In genomic region chr11:66567787-66568123, GRCh38 we compare ENCODE assay signal across 10 cellular contexts. TPM values are rescaled to one million over a fixed set of nuclear protein-coding genes. Genes with fewer than 3 reads are reported as not detected.
DNase-seq lines count a peak whose midpoint lies in the region; ATAC-seq and TF ChIP-seq lines count a peak whose summit lies in the region.
"Had no signal": no experiment of that assay in that cellular context is flagged by ENCODE, and none has a peak within 500 bp of the region (broad histone marks: within the 10 kb centered on the region; RNA-seq: fewer than 3 reads in every experiment).

No MANE protein-coding gene starts in this region.

- H3K4me3 ChIP-seq in CD4-positive, alpha-beta memory T cell (ENCODE audit: low read length in 2 of 2) = peak overlapping the region in 1 of 2 donors; percentile 50
- peak overlapping the region; percentile 78 for H3K4me3 ChIP-seq in SK-N-MC
- peak overlapping the region; percentile 54 to 56 for H3K4me3 ChIP-seq in esophagus (ENCODE audit: low read depth in 1 of 2, low read length in 2 of 2)
- peak overlapping the region; percentile 35 for H3K4me3 ChIP-seq in retinal pigment epithelial cell (ENCODE audit: low read length)

- H3K9ac ChIP-seq in SK-N-MC (ENCODE audit: insufficient read length) = no peak overlapping the region

- ATAC-seq in HG02610 (IDR thresholded peaks at IDR 0.05; ENCODE audit: unreplicated experiment) (no peak), HG03442 (IDR thresholded peaks at IDR 0.05; ENCODE audit: unreplicated experiment) (no peak)

- peaks cover 0 to 6% of the 10 kb centered on the region in 2 donors for H3K27me3 Mint-ChIP-seq in CD4-positive, alpha-beta memory T cell

- H3K9me3 ChIP-seq in CD4-positive, alpha-beta memory T cell (ENCODE audit: control insufficient read depth in 1 of 2, low read length in 2 of 2) = no peaks in the 10 kb centered on the region
- no peaks in the 10 kb centered on the region for H3K9me3 ChIP-seq in SK-N-MC (ENCODE audit: low read depth, low read length)
- H3K9me3 ChIP-seq in esophagus (ENCODE audit: control insufficient read depth in 2 of 2, insufficient read depth in 1 of 2, low read depth in 1 of 2, low read length in 1 of 2) = no peaks in the 10 kb centered on the region

- peak overlapping the region; percentile 68 to 81 (median 75) for H3K4me3 Mint-ChIP-seq in CD4-positive, alpha-beta memory T cell
- H3K4me3 Mint-ChIP-seq: endodermal cell had no signal

- H3K27ac Mint-ChIP-seq in CD4-positive, alpha-beta memory T cell = peak overlapping the region in 1 of 7 donors; percentile 52
- H3K27ac Mint-ChIP-seq: endodermal cell had no signal

- H3K4me1 Mint-ChIP-seq in CD4-positive, alpha-beta memory T cell = peaks cover 2 to 13% (median 6%) of the 10 kb centered on the region in 4 donors

- CTCF ChIA-PET in CD4-positive, alpha-beta memory T cell (lab: Charles Lee; ENCODE audit: partially characterized antibody) = interaction anchor here (1.1 to 3.6 kb wide), 4 partner anchors 9 to 111 kb away, joined by 3 to 29 read pairs (median 4); partner anchors contain the start of gene RBM4B

- H3K27ac ChIP-seq in CD4-positive, alpha-beta memory T cell (ENCODE audit: low read depth, low read length) = peak overlapping the region; percentile 25
- H3K27ac ChIP-seq in SK-N-MC (no peak overlapping the region), esophagus (ENCODE audit: low read depth in 2 of 2, low read length in 1 of 2) (no peak overlapping the region)

- no peaks in the 10 kb centered on the region for H3K27me3 ChIP-seq in CD4-positive, alpha-beta memory T cell (ENCODE audit: insufficient read depth, low read length)
- H3K27me3 ChIP-seq in esophagus (ENCODE audit: control insufficient read depth in 1 of 2, insufficient read depth in 2 of 2, low read length in 2 of 2) = no peaks in the 10 kb centered on the region

- POLR2A ChIA-PET in CD4-positive, alpha-beta memory T cell (lab: Charles Lee; ENCODE audit: partially characterized antibody) = interaction anchor here (1.5 to 2.7 kb wide), 6 partner anchors 7 to 110 kb away, joined by 5 to 41 read pairs (median 10); partner anchors contain the start of genes ACTN3, RBM14, RBM4B and ZDHHC24

- no peaks in the 10 kb centered on the region for H3K9me3 Mint-ChIP-seq in CD4-positive, alpha-beta memory T cell

- no peaks in the 10 kb centered on the region for H3K36me3 Mint-ChIP-seq in CD4-positive, alpha-beta memory T cell

- H3K4me1 ChIP-seq in CD4-positive, alpha-beta memory T cell (ENCODE audit: insufficient read depth, low read length) = peaks cover 7% of the 10 kb centered on the region
- peaks cover 5 to 9% of the 10 kb centered on the region in 2 donors for H3K4me1 ChIP-seq in esophagus (ENCODE audit: control insufficient read depth in 2 of 2, insufficient read depth in 2 of 2, low read length in 1 of 2)

- TF ChIP-seq CTCF in retinal pigment epithelial cell (conservative IDR thresholded peaks at IDR 0.05; ENCODE audit: low read depth, low read length) (peak; percentile 13), GM10266 (IDR thresholded peaks at IDR 0.05; ENCODE audit: control insufficient read depth, insufficient read depth, low read depth, missing control alignments) (no peak)

- DNase-seq in CD4-positive, alpha-beta memory T cell = no peak
- DNase-seq in SK-N-MC (ENCODE audit: low read depth, low spot score) = no peak
- DNase-seq in retinal pigment epithelial cell (ENCODE audit: low read depth) = no peak
- DNase-seq in GM10266 (ENCODE audit: extremely low spot score) = no peak
- no peak for DNase-seq in NCI-H128 (lab: John Stamatoyannopoulos, UW; ENCODE audit: unreplicated experiment)

- intact Hi-C loops in CD4-positive, alpha-beta memory T cell (cut with micrococcal nuclease) = no loop called here

- 57 to 59% methylated on average over 15 of the region's 15 CpGs for WGBS in esophagus, 2 donors

- no peaks in the 10 kb centered on the region for H3K36me3 ChIP-seq in CD4-positive, alpha-beta memory T cell (ENCODE audit: insufficient read depth, low read length)
- H3K36me3 ChIP-seq in SK-N-MC (ENCODE audit: insufficient read depth, low read length) (no peaks in the 10 kb centered on the region), esophagus (ENCODE audit: control insufficient read depth in 2 of 2, insufficient read depth in 2 of 2, low read length in 1 of 2) (no peaks in the 10 kb centered on the region)

RNA-seq across cellular contexts. Expression of gene CTSF, which starts 0.7 kb away (rescaled TPM):
- total RNA-seq in CD4-positive, alpha-beta memory T cell = 10 to 100 TPM; 28.1 to 31.7 TPM
- polyA plus RNA-seq in CD4-positive, alpha-beta memory T cell = 10 to 100 TPM; 13.3 to 18.5 TPM
- 10 to 100 TPM in 1 of 2 donors, 1 to 10 TPM in 1; 4.2 to 10.2 TPM for polyA plus RNA-seq in esophagus

RNA-seq across cellular contexts. Expression of gene ACTN3, which starts 21.1 kb away (rescaled TPM):
- total RNA-seq in CD4-positive, alpha-beta memory T cell = under 1 TPM; 0.17 to 0.20 TPM
- polyA plus RNA-seq in CD4-positive, alpha-beta memory T cell = not detected
- under 1 TPM; 0.02 TPM for polyA plus RNA-seq in esophagus
- total RNA-seq: renal cortical epithelial cell had no signal

RNA-seq across cellular contexts. Expression of gene ZDHHC24, which starts 21.9 kb away (rescaled TPM):
- total RNA-seq in CD4-positive, alpha-beta memory T cell = 10 to 100 TPM; 24.5 to 27.2 TPM
- polyA plus RNA-seq in CD4-positive, alpha-beta memory T cell = 10 to 100 TPM; 12.2 to 15.1 TPM
- 1 to 10 TPM; 5.9 to 6.0 TPM for polyA plus RNA-seq in esophagus

RNA-seq across cellular contexts. Expression of gene CCDC87, which starts 25.1 kb away (rescaled TPM):
- total RNA-seq in CD4-positive, alpha-beta memory T cell = not detected
- under 1 TPM in 1 of 2 donors, not detected in 1; 0.34 TPM for polyA plus RNA-seq in CD4-positive, alpha-beta memory T cell
- polyA plus RNA-seq in esophagus = under 1 TPM; 0.09 to 0.12 TPM

RNA-seq across cellular contexts. Expression of gene CCS, which starts 25.2 kb away (rescaled TPM):
- 10 to 100 TPM; 61.0 to 61.5 TPM for total RNA-seq in CD4-positive, alpha-beta memory T cell
- polyA plus RNA-seq in CD4-positive, alpha-beta memory T cell = 10 to 100 TPM; 36.1 to 38.7 TPM
- 10 to 100 TPM; 27.9 to 39.8 TPM for polyA plus RNA-seq in esophagus
